8 cellular contexts compared by ENCODE assay signal in genomic region chr4:36187723-36188333, GRCh38. TPM values are rescaled to one million over a fixed set of nuclear protein-coding genes. Genes with fewer than 3 reads are reported as not detected.
DNase-seq lines count a peak whose midpoint lies in the region; ATAC-seq, FAIRE-seq and TF ChIP-seq lines count a peak whose summit lies in the region.

No MANE protein-coding gene starts in this region.

- peaks cover 9% of the 10 kb centered on the region for H3K4me1 Mint-ChIP-seq in osteocyte (ENCODE audit: unreplicated experiment)

- H3K27me3 Mint-ChIP-seq in osteocyte (ENCODE audit: unreplicated experiment), result no peaks in the 10 kb centered on the region

- H3K36me3 Mint-ChIP-seq in osteocyte (ENCODE audit: unreplicated experiment), result no peaks in the 10 kb centered on the region

- peak; percentile 36 for TF ChIP-seq CTCF in bronchial epithelial cell (IDR thresholded peaks at IDR 0.05; ENCODE audit: insufficient read depth, low read length, severe bottlenecking)
- TF ChIP-seq CTCF in osteocyte (IDR thresholded peaks at IDR 0.05), result peak; percentile 79

- H3K36me3 ChIP-seq in bronchial epithelial cell (ENCODE audit: control insufficient read depth, insufficient read depth, low read length), result peaks cover 2% of the 10 kb centered on the region

- H3K9me3 Mint-ChIP-seq in osteocyte (ENCODE audit: unreplicated experiment), result no peaks in the 10 kb centered on the region

- no peak overlapping the region for H3K4me3 Mint-ChIP-seq in osteocyte (ENCODE audit: unreplicated experiment)

- TF ChIP-seq POLR2A in GM18505 (IDR thresholded peaks at IDR 0.05; ENCODE audit: borderline replicate concordance, extremely low read depth, insufficient read depth, insufficient read length), result no peak

- no peaks in the 10 kb centered on the region for H3K27me3 ChIP-seq in bronchial epithelial cell (ENCODE audit: control insufficient read depth, insufficient read depth, low read length)

- H3K27ac Mint-ChIP-seq in osteocyte (ENCODE audit: unreplicated experiment), result no peak overlapping the region

- no peak overlapping the region for H3K4me3 ChIP-seq in bronchial epithelial cell (ENCODE audit: low read depth, low read length)

- no peak for FAIRE-seq in bronchial epithelial cell (lab: Jason Lieb, UNC)

- ATAC-seq in GM18505 (IDR thresholded peaks at IDR 0.05; ENCODE audit: unreplicated experiment), result no peak
- no peak for ATAC-seq in HG02763 (IDR thresholded peaks at IDR 0.05; ENCODE audit: unreplicated experiment)

- DNase-seq in SKM-1 treated with dmso at 0.1 percent for 144 hours (lab: John Stamatoyannopoulos, UW; ENCODE audit: unreplicated experiment) (peak; percentile 7), SKM-1 (lab: John Stamatoyannopoulos, UW; ENCODE audit: unreplicated experiment) (no peak), NCI-H1105 treated with DMSO at 0.1 percent for 48 hours (lab: John Stamatoyannopoulos, UW) (peak; percentile 49), bronchial epithelial cell (ENCODE audit: low read depth) (peak; percentile 16), osteocyte (ENCODE audit: extremely low spot score, unreplicated experiment) (no peak), germinal center (ENCODE audit: low spot score) (no peak)

RNA-seq across cellular contexts. Expression of gene ARAP2, which starts 56.5 kb away (rescaled TPM):
- total RNA-seq in bronchial epithelial cell (46.3 and 62.9 TPM in 2 replicates), osteocyte (1.0 and 2.4 TPM in 2 replicates)

Comparison
In these comparisons a context has a peak if more than half of its experiments do, and no peak if none do; other contexts are left out.
1. DNase-seq: peak in SKM-1 treated with dmso at 0.1 percent for 144 hours (single experiment), NCI-H1105 treated with DMSO at 0.1 percent for 48 hours (single experiment) and bronchial epithelial cell (single experiment); none in SKM-1 (single experiment), osteocyte (single experiment) and germinal center (single experiment).
2. RNA of gene ARAP2, which starts 56.5 kb away (total RNA-seq): 46.3 to 62.9 TPM in bronchial epithelial cell; 1.0 to 2.4 TPM in osteocyte; every median in the first group is over 10 times any median in the second.